17 cellular contexts compared by ENCODE assay signal in the genomic region with DNA sequence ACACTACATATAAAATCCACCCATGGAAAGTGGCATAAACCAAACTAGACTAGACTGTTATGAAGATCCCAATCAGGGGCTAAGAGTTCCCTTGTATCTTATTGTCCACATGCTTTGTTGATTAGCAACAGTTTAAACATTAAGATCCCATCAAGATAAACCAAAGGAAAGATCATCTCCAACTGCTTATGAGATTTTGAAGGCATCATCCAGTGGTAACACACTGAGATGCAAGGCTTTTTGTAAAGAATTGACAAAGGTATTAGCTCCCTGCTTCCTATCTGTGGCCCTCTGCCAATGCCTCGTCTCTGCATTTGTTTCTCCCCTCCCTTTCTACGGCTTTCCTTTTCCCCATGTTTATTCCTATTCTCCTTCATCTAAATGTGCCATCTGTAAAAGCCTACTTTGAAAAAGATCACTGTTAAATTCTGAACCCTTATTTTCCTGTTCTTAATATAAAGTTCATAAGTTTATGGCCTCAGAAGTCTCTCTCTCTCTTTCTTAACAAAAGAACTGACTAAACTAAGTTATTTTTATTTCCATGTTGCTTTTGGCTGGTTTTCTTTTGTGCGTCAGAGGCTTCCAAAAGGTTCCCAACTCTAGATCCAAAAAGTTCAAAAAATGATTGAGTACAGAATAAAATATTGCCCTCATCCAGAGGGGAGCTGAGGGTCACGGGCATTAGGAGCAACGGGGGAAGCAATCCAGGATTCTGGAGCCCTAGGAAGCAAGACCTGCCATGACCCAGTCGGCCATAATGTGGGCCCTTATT. TPM values are rescaled to one million over a fixed set of nuclear protein-coding genes. Genes with fewer than 3 reads are reported as not detected.
DNase-seq lines count a peak whose midpoint lies in the region; TF ChIP-seq lines count a peak whose summit lies in the region.
"Had no signal": no experiment of that assay in that cellular context is flagged by ENCODE, and none has a peak within 500 bp of the region (broad histone marks: within the 10 kb centered on the region; RNA-seq: fewer than 3 reads in every experiment).

No MANE protein-coding gene starts in this region.

- DNase-seq in M059J (ENCODE audit: low read depth) = peak; percentile 75
- DNase-seq in coronary artery (ENCODE audit: low spot score) = no peak
- peak; percentile 57 for DNase-seq in iris pigment epithelial cell (ENCODE audit: low read depth)
- no peak for DNase-seq in stomach
- DNase-seq in NK-92 (lab: John Stamatoyannopoulos, UW; ENCODE audit: unreplicated experiment) = no peak
- DNase-seq in stimulated activated CD4-positive, alpha-beta T cell treated with anti-CD3 and anti-CD28 coated beads, Interleukin-2, amount 100 ng/mL, for 24 hours = no peak
- DNase-seq in head of caudate nucleus = no peak
- no peak for DNase-seq in WERI-Rb-1
- DNase-seq: activated B cell treated with CpG ODN at 0.5 μM for 24 hours; activated T-cell treated with anti-CD3 and anti-CD28 coated beads, Interleukin-2, amount 50 U/mL, for 4 hours; CD4-positive, CD25-positive, alpha-beta regulatory T cell; cortex of kidney; NCI-H2171; RPMI8226; stimulated activated CD4-positive, alpha-beta T cell treated with anti-CD3 and anti-CD28 coated beads, Interleukin-4, amount 100 ng/mL, for 24 hours; stimulated activated naive CD8-positive, alpha-beta T cell treated with anti-CD3 and anti-CD28 coated beads, Interleukin-15, amount 100 ng/mL, for 72 hours had no signal

- 47 to 66% (median 51%) methylated on average over 6 of the region's 6 CpGs for WGBS in stomach, 5 donors

- H3K27ac ChIP-seq in coronary artery = peak overlapping the region; percentile 81 to 86
- H3K27ac ChIP-seq in stomach = peak overlapping the region; percentile 26 to 77 (median 62)
- no peak overlapping the region for H3K27ac ChIP-seq in WERI-Rb-1
- H3K27ac ChIP-seq: KMS-11 had no signal

- H3K27me3 ChIP-seq in stomach (no peaks in the 10 kb centered on the region), WERI-Rb-1 (ENCODE audit: insufficient read depth, low read depth, severe bottlenecking) (no peaks in the 10 kb centered on the region)

- TF ChIP-seq POLR2A in stomach (IDR thresholded peaks at IDR 0.05) = no peak

- no peaks in the 10 kb centered on the region for H3K9me3 ChIP-seq in stomach
- no peaks in the 10 kb centered on the region for H3K9me3 ChIP-seq in WERI-Rb-1 (ENCODE audit: severe bottlenecking)

- intact Hi-C loops in stomach (cut with DNase I; ENCODE audit: low total_unique reads) = no loop called here
- intact Hi-C loops in head of caudate nucleus (cut with DNase I) = no loop called here

- TF ChIP-seq CTCF in coronary artery (IDR thresholded peaks at IDR 0.05) = no peak
- no peak for TF ChIP-seq CTCF in stomach (IDR thresholded peaks at IDR 0.05)
- no peak for TF ChIP-seq CTCF in WERI-Rb-1 (IDR thresholded peaks at IDR 0.05; ENCODE audit: low read depth, low read length)

- peaks cover 27 to 67% (median 52%) of the 10 kb centered on the region in 4 donors for H3K4me1 ChIP-seq in stomach

- peak overlapping the region; percentile 2 for H3K4me3 ChIP-seq in coronary artery
- H3K4me3 ChIP-seq in stomach = no peak overlapping the region
- H3K4me3 ChIP-seq in WERI-Rb-1 (ENCODE audit: low read depth, low read length) = no peak overlapping the region

- no peak for TF ChIP-seq EP300 in stomach (IDR thresholded peaks at IDR 0.05)

- H3K36me3 ChIP-seq in stomach (no peaks in the 10 kb centered on the region), WERI-Rb-1 (no peaks in the 10 kb centered on the region)

RNA-seq across cellular contexts. Expression of a gene that starts 5.5 kb away (rescaled TPM):
- total RNA-seq in M059J (2014; rRNA removed; shearing (Covaris generic)) = 7.6 and 7.8 TPM in 2 replicates
- 10 to 100 TPM in 4 of 5 donors, 1 to 10 TPM in 1; 7.6 to 43.0 (median 25.1) TPM for total RNA-seq in stomach
- polyA plus RNA-seq in stomach = 1 to 10 TPM; 3.4 to 9.5 (median 8.6) TPM
- total RNA-seq: activated B cell treated with CpG ODN at 0.5 μM for 24 hours had no signal

RNA-seq across cellular contexts. Expression of a gene that starts 38.3 kb away (rescaled TPM):
- not detected in 2 replicates for total RNA-seq in M059J (2014; rRNA removed; shearing (Covaris generic))
- not detected for total RNA-seq in stomach
- not detected for polyA plus RNA-seq in stomach
- total RNA-seq: activated B cell treated with CpG ODN at 0.5 μM for 24 hours; activated T-cell treated with anti-CD3 and anti-CD28 coated beads, Interleukin-2, amount 50 U/mL, for 4 hours; CD4-positive, CD25-positive, alpha-beta regulatory T cell had no signal
- polyA plus RNA-seq: CD4-positive, CD25-positive, alpha-beta regulatory T cell had no signal

Comparison
In these comparisons a context has a peak if more than half of its experiments do, and no peak if none do; other contexts are left out.
1. DNase-seq: peak in M059J (single experiment) and iris pigment epithelial cell (single experiment); none in coronary artery (single experiment), stomach (single experiment), NK-92 (single experiment), stimulated activated CD4-positive, alpha-beta T cell treated with anti-CD3 and anti-CD28 coated beads, Interleukin-2, amount 100 ng/mL, for 24 hours (0 of 2), head of caudate nucleus (0 of 42) and WERI-Rb-1 (single experiment).